Comparison of ENCODE assay signal across 18 cellular contexts in the genomic region with DNA sequence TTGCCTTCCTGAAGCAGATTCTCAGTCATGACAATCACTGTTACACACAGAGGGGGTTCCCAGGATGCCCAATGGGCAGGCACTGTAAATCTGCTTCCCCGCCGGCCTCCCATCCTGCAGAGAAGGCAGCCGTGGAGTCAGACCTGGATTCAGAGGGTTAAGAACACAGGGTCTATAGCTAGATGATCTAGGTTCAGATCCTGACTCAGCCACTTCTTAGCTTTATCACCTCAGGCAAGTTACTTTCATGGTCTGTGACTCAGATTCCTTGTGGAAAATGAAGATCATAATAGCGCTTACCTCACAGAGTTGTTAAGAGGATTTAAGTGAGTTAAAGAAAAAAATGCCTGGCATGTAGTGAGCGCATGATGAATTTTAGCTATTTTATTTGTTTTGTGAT.
DNase-seq lines count a peak whose midpoint lies in the region; ATAC-seq lines count a peak whose summit lies in the region.
"Had no signal": no experiment of that assay in that cellular context is flagged by ENCODE, and none has a peak within 500 bp of the region (broad histone marks: within the 10 kb centered on the region; RNA-seq: fewer than 3 reads in every experiment).

No MANE protein-coding gene starts in this region.

- peak; percentile 72 for DNase-seq in A172 (ENCODE audit: low spot score)
- DNase-seq in COLO829 (ENCODE audit: low spot score): peak; percentile 49
- DNase-seq in iris pigment epithelial cell (ENCODE audit: low read depth): peak; percentile 59
- DNase-seq: DMS79; effector memory CD8-positive, alpha-beta T cell; gastrocnemius medialis; MG63; NCI-H2029; NCI-H82; SIG-M5; T-helper 9 cell had no signal

- peaks cover 8% of the 10 kb centered on the region for H3K27me3 Mint-ChIP-seq in activated T-helper 17 cell treated with anti-CD3 and anti-CD28 coated beads, Interleukin-2, amount 50 U/mL, for 72 hours
- H3K27me3 Mint-ChIP-seq: stimulated activated naive CD8-positive, alpha-beta T cell treated with anti-CD3 and anti-CD28 coated beads, Interleukin-15, Interleukin-2, amounts not matched to agents 100 ng/mL and 50 ng/mL, for 24 hours had no signal

- H3K4me1 Mint-ChIP-seq in activated T-helper 17 cell treated with anti-CD3 and anti-CD28 coated beads, Interleukin-2, amount 50 U/mL, for 72 hours: no peaks in the 10 kb centered on the region

- H3K9me3 Mint-ChIP-seq in activated T-helper 17 cell treated with anti-CD3 and anti-CD28 coated beads, Interleukin-2, amount 50 U/mL, for 72 hours: no peaks in the 10 kb centered on the region
- H3K9me3 Mint-ChIP-seq: activated T-helper 2 cell treated with anti-CD3 and anti-CD28 coated beads, Interferon-gamma antibody, Interleukin-2, Interleukin-4, amounts not matched to agents 10 μg/mL and 5 μg/mL and 100 μg/mL, durations not matched to agents 14 hours and 24 hours and 36 hours; effector memory CD8-positive, alpha-beta T cell; stimulated activated naive CD8-positive, alpha-beta T cell treated with anti-CD3 and anti-CD28 coated beads, Interleukin-15, Interleukin-2, amounts not matched to agents 100 ng/mL and 50 ng/mL, for 24 hours had no signal

- ATAC-seq in activated T-helper 17 cell treated with anti-CD3 and anti-CD28 coated beads, Interleukin-2, amount 50 U/mL, for 72 hours (replicated peaks): peak; percentile 48
- no peak for ATAC-seq in GM21825 (IDR thresholded peaks at IDR 0.05; ENCODE audit: unreplicated experiment)
- no peak for ATAC-seq in GM19397 (IDR thresholded peaks at IDR 0.05; ENCODE audit: unreplicated experiment)
- ATAC-seq in GM18873 (IDR thresholded peaks at IDR 0.05; ENCODE audit: low FRiP score, unreplicated experiment): no peak
- ATAC-seq: effector memory CD8-positive, alpha-beta T cell; gastrocnemius medialis; sciatic nerve had no signal

- H3K27ac Mint-ChIP-seq in activated T-helper 17 cell treated with anti-CD3 and anti-CD28 coated beads, Interleukin-2, amount 50 U/mL, for 72 hours: no peak overlapping the region
- H3K27ac Mint-ChIP-seq: activated T-helper 2 cell treated with anti-CD3 and anti-CD28 coated beads, Interferon-gamma antibody, Interleukin-2, Interleukin-4, amounts not matched to agents 10 μg/mL and 5 μg/mL and 100 μg/mL, durations not matched to agents 14 hours and 24 hours and 36 hours; effector memory CD8-positive, alpha-beta T cell; stimulated activated naive CD8-positive, alpha-beta T cell treated with anti-CD3 and anti-CD28 coated beads, Interleukin-15, Interleukin-2, amounts not matched to agents 100 ng/mL and 50 ng/mL, for 24 hours had no signal

- no peaks in the 10 kb centered on the region for H3K36me3 Mint-ChIP-seq in activated T-helper 17 cell treated with anti-CD3 and anti-CD28 coated beads, Interleukin-2, amount 50 U/mL, for 72 hours (ENCODE audit: low read depth)

- H3K4me3 Mint-ChIP-seq in activated T-helper 17 cell treated with anti-CD3 and anti-CD28 coated beads, Interleukin-2, amount 50 U/mL, for 72 hours: no peak overlapping the region
- H3K4me3 Mint-ChIP-seq: effector memory CD8-positive, alpha-beta T cell; stimulated activated naive CD8-positive, alpha-beta T cell treated with anti-CD3 and anti-CD28 coated beads, Interleukin-15, Interleukin-2, amounts not matched to agents 100 ng/mL and 50 ng/mL, for 24 hours had no signal
